8 cellular contexts compared by ENCODE assay signal in the genomic region with DNA sequence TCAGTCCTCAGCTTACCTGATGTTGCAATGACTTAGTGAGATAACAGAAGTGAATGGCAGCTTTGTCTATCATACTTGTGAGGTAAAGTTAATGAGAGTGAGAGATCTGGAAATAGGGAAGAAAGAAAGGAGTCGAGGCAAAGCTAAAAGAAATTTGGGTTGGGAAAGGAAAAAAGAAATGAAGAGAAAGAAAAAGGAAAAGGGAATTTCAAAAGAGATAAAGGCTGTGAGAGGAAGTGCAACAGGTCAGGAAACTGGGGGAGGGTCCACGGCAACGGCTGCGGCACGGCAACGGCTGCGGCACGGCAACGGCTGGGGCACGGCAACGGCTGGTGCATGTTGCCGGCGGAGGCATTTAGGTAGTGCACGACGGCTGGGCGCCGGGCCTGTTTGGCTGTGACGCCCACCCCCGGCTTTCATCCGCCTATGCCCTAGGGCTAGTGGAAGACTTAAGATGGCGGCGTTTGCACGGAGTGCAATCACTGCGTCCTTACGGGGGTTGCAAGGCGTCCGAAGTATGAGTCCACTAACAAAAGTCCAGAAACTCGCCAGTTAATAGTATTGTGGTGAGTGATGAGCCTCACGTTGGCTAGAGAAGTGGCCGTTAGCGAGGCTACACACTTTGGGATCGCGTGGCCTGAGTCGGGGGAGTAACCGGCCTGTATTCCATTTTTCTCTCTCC.
A peak's percentile ranks its signal among the peaks of the same experiment; 100 is the strongest.
DNase-seq lines count a peak whose midpoint lies in the region; ATAC-seq and TF ChIP-seq lines count a peak whose summit lies in the region.

No MANE protein-coding gene starts in this region.

- H3K36me3 ChIP-seq in colonic mucosa: no peaks in the 10 kb centered on the region

- H3K27me3 ChIP-seq in colonic mucosa: no peaks in the 10 kb centered on the region
- no peaks in the 10 kb centered on the region for H3K27me3 ChIP-seq in layer of hippocampus (ENCODE audit: control insufficient read depth, insufficient read depth, low read length)

- peak overlapping the region; percentile 73 for H3K4me3 ChIP-seq in colonic mucosa

- peak; percentile 92 for TF ChIP-seq POLR2A in GM19099 (IDR thresholded peaks at IDR 0.05; ENCODE audit: extremely low read depth, insufficient read length, low read depth)

- H3K4me1 ChIP-seq in colonic mucosa: no peaks in the 10 kb centered on the region

- POLR2A ChIA-PET in activated CD4-positive, alpha-beta T cell treated with anti-CD3 and anti-CD28 coated beads for 36 hours (lab: Charles Lee): interaction anchor here (0.6 to 0.7 kb wide), 2 partner anchors 309 to 328 kb away, joined by 3 read pairs; no protein-coding TSS in a partner anchor

- H3K27ac ChIP-seq in colonic mucosa (peak overlapping the region; percentile 66), layer of hippocampus (ENCODE audit: low read depth, low read length) (peak overlapping the region; percentile 78)

- peaks cover 7% of the 10 kb centered on the region for H3K36me3 Mint-ChIP-seq in activated CD4-positive, alpha-beta T cell treated with anti-CD3 and anti-CD28 coated beads for 36 hours (ENCODE audit: low read depth)

- H3K9ac ChIP-seq in colonic mucosa (ENCODE audit: low read depth in 2 of 2, low read length in 2 of 2): peak overlapping the region; percentile 76 to 97

- no peaks in the 10 kb centered on the region for H3K27me3 Mint-ChIP-seq in activated CD4-positive, alpha-beta T cell treated with anti-CD3 and anti-CD28 coated beads for 36 hours

- peaks cover 15% of the 10 kb centered on the region for H3K4me1 Mint-ChIP-seq in activated CD4-positive, alpha-beta T cell treated with anti-CD3 and anti-CD28 coated beads for 36 hours

- H3K9me3 Mint-ChIP-seq in activated CD4-positive, alpha-beta T cell treated with anti-CD3 and anti-CD28 coated beads for 36 hours (ENCODE audit: low read depth): no peaks in the 10 kb centered on the region

- peak; percentile 95 for ATAC-seq in HG03378 (IDR thresholded peaks at IDR 0.05; ENCODE audit: unreplicated experiment)
- peak; percentile 99 for ATAC-seq in activated CD4-positive, alpha-beta T cell treated with anti-CD3 and anti-CD28 coated beads for 36 hours

- H3K27ac Mint-ChIP-seq in activated CD4-positive, alpha-beta T cell treated with anti-CD3 and anti-CD28 coated beads for 36 hours: peak overlapping the region; percentile 96

- CTCF ChIA-PET in activated CD4-positive, alpha-beta T cell treated with anti-CD3 and anti-CD28 coated beads for 36 hours (lab: Charles Lee): interaction anchor here (0.6 to 0.7 kb wide), 3 partner anchors 9 to 52 kb away, joined by 3 read pairs; no protein-coding TSS in a partner anchor

- peak overlapping the region; percentile 89 for H3K4me3 Mint-ChIP-seq in activated CD4-positive, alpha-beta T cell treated with anti-CD3 and anti-CD28 coated beads for 36 hours

- TF ChIP-seq CTCF in colonic mucosa (IDR thresholded peaks at IDR 0.05): no peak

- DNase-seq in Ammon's horn (ENCODE audit: low spot score) (peak; percentile 89), NCI-H446 treated with DMSO at 0.1 percent for 48 hours (lab: John Stamatoyannopoulos, UW) (peak; percentile 78), colonic mucosa (peak; percentile 91)
- DNase-seq in activated CD4-positive, alpha-beta T cell treated with anti-CD3 and anti-CD28 coated beads for 36 hours: peak; percentile 91
- peak; percentile 73 to 86 for DNase-seq in stimulated activated CD4-positive, alpha-beta T cell treated with anti-CD3 and anti-CD28 coated beads, Interleukin-1b, Interleukin-23, amount 100 ng/mL, for 4 hours (ENCODE audit: low read depth in 2 of 2)

- intact Hi-C loops in activated CD4-positive, alpha-beta T cell treated with anti-CD3 and anti-CD28 coated beads for 36 hours (cut with DNase I, micrococcal nuclease): loop anchor here (1.0 to 10.0 kb wide), 5 partner anchors 33 to 1667 kb away; a partner anchor contains a TSS
- intact Hi-C loops in colonic mucosa (cut with DNase I): no loop called here

- no peaks in the 10 kb centered on the region for H3K9me3 ChIP-seq in colonic mucosa

Comparison
In these comparisons a context has a peak if more than half of its experiments do, and no peak if none do; other contexts are left out.
1. Peak in every context shown above with its lines: DNase-seq, ATAC-seq, H3K4me3 ChIP-seq and H3K27ac ChIP-seq.